ENCODE assay signal across 1 cellular context in genomic region chr11:44681698-44682097, GRCh38.
TF ChIP-seq lines count a peak whose summit lies in the region.

No MANE protein-coding gene starts in this region.

TF ChIP-seq in GM23338, 12 proteins besides CTCF, POLR2A, EP300 and RAD21:
- TF ChIP-seq, protein P1, sequence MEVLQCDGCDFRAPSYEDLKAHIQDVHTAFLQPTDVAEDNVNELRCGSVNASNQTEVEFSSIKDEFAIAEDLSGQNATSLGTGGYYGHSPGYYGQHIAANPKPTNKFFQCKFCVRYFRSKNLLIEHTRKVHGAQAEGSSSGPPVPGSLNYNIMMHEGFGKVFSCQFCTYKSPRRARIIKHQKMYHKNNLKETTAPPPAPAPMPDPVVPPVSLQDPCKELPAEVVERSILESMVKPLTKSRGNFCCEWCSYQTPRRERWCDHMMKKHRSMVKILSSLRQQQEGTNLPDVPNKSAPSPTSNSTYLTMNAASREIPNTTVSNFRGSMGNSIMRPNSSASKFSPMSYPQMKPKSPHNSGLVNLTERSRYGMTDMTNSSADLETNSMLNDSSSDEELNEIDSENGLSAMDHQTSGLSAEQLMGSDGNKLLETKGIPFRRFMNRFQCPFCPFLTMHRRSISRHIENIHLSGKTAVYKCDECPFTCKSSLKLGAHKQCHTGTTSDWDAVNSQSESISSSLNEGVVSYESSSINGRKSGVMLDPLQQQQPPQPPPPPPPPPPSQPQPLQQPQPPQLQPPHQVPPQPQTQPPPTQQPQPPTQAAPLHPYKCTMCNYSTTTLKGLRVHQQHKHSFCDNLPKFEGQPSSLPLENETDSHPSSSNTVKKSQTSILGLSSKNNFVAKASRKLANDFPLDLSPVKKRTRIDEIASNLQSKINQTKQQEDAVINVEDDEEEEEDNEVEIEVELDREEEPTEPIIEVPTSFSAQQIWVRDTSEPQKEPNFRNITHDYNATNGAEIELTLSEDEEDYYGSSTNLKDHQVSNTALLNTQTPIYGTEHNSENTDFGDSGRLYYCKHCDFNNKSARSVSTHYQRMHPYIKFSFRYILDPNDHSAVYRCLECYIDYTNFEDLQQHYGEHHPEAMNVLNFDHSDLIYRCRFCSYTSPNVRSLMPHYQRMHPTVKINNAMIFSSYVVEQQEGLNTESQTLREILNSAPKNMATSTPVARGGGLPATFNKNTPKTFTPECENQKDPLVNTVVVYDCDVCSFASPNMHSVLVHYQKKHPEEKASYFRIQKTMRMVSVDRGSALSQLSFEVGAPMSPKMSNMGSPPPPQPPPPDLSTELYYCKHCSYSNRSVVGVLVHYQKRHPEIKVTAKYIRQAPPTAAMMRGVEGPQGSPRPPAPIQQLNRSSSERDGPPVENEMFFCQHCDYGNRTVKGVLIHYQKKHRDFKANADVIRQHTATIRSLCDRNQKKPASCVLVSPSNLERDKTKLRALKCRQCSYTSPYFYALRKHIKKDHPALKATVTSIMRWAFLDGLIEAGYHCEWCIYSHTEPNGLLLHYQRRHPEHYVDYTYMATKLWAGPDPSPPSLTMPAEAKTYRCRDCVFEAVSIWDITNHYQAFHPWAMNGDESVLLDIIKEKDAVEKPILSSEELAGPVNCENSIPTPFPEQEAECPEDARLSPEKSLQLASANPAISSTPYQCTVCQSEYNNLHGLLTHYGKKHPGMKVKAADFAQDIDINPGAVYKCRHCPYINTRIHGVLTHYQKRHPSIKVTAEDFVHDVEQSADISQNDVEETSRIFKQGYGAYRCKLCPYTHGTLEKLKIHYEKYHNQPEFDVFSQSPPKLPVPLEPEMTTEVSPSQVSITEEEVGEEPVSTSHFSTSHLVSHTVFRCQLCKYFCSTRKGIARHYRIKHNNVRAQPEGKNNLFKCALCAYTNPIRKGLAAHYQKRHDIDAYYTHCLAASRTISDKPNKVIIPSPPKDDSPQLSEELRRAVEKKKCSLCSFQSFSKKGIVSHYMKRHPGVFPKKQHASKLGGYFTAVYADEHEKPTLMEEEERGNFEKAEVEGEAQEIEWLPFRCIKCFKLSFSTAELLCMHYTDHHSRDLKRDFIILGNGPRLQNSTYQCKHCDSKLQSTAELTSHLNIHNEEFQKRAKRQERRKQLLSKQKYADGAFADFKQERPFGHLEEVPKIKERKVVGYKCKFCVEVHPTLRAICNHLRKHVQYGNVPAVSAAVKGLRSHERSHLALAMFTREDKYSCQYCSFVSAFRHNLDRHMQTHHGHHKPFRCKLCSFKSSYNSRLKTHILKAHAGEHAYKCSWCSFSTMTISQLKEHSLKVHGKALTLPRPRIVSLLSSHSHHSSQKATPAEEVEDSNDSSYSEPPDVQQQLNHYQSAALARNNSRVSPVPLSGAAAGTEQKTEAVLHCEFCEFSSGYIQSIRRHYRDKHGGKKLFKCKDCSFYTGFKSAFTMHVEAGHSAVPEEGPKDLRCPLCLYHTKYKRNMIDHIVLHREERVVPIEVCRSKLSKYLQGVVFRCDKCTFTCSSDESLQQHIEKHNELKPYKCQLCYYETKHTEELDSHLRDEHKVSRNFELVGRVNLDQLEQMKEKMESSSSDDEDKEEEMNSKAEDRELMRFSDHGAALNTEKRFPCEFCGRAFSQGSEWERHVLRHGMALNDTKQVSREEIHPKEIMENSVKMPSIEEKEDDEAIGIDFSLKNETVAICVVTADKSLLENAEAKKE (CRISPR knock-in tag; IDR thresholded peaks at IDR 0.05), result no peak
- TF ChIP-seq EZH2phosphoT487 (IDR thresholded peaks at IDR 0.05; ENCODE audit: unreplicated experiment), result no peak
- no peak for TF ChIP-seq STAT1 (IDR thresholded peaks at IDR 0.05; ENCODE audit: unreplicated experiment)
- TF ChIP-seq NANOG (IDR thresholded peaks at IDR 0.05; ENCODE audit: borderline replicate concordance), result no peak
- no peak for TF ChIP-seq ZNF331 (CRISPR knock-in tag; IDR thresholded peaks at IDR 0.05; ENCODE audit: low read depth)
- TF ChIP-seq CREB1 (CRISPR knock-in tag; IDR thresholded peaks at IDR 0.05; ENCODE audit: low read depth), result no peak
- TF ChIP-seq POLR2AphosphoS5 (IDR thresholded peaks at IDR 0.05; ENCODE audit: low read depth), result no peak
- TF ChIP-seq, protein P2, sequence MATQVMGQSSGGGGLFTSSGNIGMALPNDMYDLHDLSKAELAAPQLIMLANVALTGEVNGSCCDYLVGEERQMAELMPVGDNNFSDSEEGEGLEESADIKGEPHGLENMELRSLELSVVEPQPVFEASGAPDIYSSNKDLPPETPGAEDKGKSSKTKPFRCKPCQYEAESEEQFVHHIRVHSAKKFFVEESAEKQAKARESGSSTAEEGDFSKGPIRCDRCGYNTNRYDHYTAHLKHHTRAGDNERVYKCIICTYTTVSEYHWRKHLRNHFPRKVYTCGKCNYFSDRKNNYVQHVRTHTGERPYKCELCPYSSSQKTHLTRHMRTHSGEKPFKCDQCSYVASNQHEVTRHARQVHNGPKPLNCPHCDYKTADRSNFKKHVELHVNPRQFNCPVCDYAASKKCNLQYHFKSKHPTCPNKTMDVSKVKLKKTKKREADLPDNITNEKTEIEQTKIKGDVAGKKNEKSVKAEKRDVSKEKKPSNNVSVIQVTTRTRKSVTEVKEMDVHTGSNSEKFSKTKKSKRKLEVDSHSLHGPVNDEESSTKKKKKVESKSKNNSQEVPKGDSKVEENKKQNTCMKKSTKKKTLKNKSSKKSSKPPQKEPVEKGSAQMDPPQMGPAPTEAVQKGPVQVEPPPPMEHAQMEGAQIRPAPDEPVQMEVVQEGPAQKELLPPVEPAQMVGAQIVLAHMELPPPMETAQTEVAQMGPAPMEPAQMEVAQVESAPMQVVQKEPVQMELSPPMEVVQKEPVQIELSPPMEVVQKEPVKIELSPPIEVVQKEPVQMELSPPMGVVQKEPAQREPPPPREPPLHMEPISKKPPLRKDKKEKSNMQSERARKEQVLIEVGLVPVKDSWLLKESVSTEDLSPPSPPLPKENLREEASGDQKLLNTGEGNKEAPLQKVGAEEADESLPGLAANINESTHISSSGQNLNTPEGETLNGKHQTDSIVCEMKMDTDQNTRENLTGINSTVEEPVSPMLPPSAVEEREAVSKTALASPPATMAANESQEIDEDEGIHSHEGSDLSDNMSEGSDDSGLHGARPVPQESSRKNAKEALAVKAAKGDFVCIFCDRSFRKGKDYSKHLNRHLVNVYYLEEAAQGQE (IDR thresholded peaks at IDR 0.05; ENCODE audit: unreplicated experiment), result no peak
- TF ChIP-seq, protein P3, sequence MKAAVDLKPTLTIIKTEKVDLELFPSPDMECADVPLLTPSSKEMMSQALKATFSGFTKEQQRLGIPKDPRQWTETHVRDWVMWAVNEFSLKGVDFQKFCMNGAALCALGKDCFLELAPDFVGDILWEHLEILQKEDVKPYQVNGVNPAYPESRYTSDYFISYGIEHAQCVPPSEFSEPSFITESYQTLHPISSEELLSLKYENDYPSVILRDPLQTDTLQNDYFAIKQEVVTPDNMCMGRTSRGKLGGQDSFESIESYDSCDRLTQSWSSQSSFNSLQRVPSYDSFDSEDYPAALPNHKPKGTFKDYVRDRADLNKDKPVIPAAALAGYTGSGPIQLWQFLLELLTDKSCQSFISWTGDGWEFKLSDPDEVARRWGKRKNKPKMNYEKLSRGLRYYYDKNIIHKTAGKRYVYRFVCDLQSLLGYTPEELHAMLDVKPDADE (IDR thresholded peaks at IDR 0.05), result no peak
- TF ChIP-seq JUNB (IDR thresholded peaks at IDR 0.05; ENCODE audit: unreplicated experiment), result no peak
- TF ChIP-seq ZNF114 (CRISPR knock-in tag; IDR thresholded peaks at IDR 0.05), result no peak
- TF ChIP-seq EZH2 (IDR thresholded peaks at IDR 0.05; ENCODE audit: low read depth, unreplicated experiment), result no peak
